ENCODE assay signal across 2 cellular contexts in genomic region chr17:13016881-13017622, GRCh38.
TF ChIP-seq lines count a peak whose summit lies in the region.

No MANE protein-coding gene starts in this region.

TF ChIP-seq in IMR-90, 13 proteins besides CTCF, POLR2A, EP300 and RAD21:
- no peak for TF ChIP-seq BHLHE40 (IDR thresholded peaks at IDR 0.05; ENCODE audit: low read depth, low read length)
- TF ChIP-seq RCOR1 (IDR thresholded peaks at IDR 0.05; ENCODE audit: insufficient replicate concordance, low read length): no peak
- no peak for TF ChIP-seq NFE2L2 (IDR thresholded peaks at IDR 0.05; ENCODE audit: low read depth, low read length)

TF ChIP-seq in GM12878, 131 proteins besides CTCF, POLR2A, EP300 and RAD21:
- TF ChIP-seq SIX5 (IDR thresholded peaks at IDR 0.05; ENCODE audit: low read depth, low read length, severe bottlenecking) (no peak), CREM (IDR thresholded peaks at IDR 0.05; ENCODE audit: low read depth) (no peak), SUZ12 (IDR thresholded peaks at IDR 0.05; ENCODE audit: unreplicated experiment) (no peak), WRNIP1 (IDR thresholded peaks at IDR 0.05; ENCODE audit: borderline replicate concordance, low read depth, low read length) (no peak), RCOR1 (conservative IDR thresholded peaks at IDR 0.05; ENCODE audit: low read depth, low read length) (no peak), IRF4 (IDR thresholded peaks at IDR 0.05; ENCODE audit: low read depth, low read length) (no peak), KAT2A (conservative IDR thresholded peaks at IDR 0.05; ENCODE audit: control insufficient read depth, low read depth, low read length) (no peak), CHD1 (IDR thresholded peaks at IDR 0.05; ENCODE audit: low read depth, low read length) (no peak)
